27 cellular contexts compared by ENCODE assay signal in genomic region chr3:67637255-67637900, GRCh38.
"Had no signal": no experiment of that assay in that cellular context is flagged by ENCODE, and none has a peak within 500 bp of the region (broad histone marks: within the 10 kb centered on the region; RNA-seq: fewer than 3 reads in every experiment).

No MANE protein-coding gene starts in this region.

- H3K27me3 Mint-ChIP-seq: activated CD4-positive, alpha-beta memory T cell treated with anti-CD3 and anti-CD28 coated beads, Interleukin-2, amount 10 ng/mL, durations not matched to agents 7 days and 5 days; activated CD4-positive, alpha-beta T cell treated with anti-CD3 and anti-CD28 coated beads for 36 hours; brain; central memory CD8-positive, alpha-beta T cell had no signal

- ATAC-seq: activated CD4-positive, alpha-beta T cell treated with anti-CD3 and anti-CD28 coated beads for 36 hours; activated T-cell treated with anti-CD3 and anti-CD28 coated beads, Interleukin-2, amount 50 U/mL, for 72 hours; Panc1; Right ventricle myocardium inferior had no signal

- H3K4me1 ChIP-seq: SJCRH30 had no signal

- H3K9me3 ChIP-seq: SJCRH30, SK-N-SH had no signal

- H3K9me3 Mint-ChIP-seq: activated CD4-positive, alpha-beta memory T cell treated with anti-CD3 and anti-CD28 coated beads, Interleukin-2, amount 10 ng/mL, durations not matched to agents 7 days and 5 days; activated T-cell treated with anti-CD3 and anti-CD28 coated beads, Interleukin-2, amount 50 U/mL, for 72 hours; activated T-helper 2 cell treated with anti-CD3 and anti-CD28 coated beads, Interferon-gamma antibody, Interleukin-2, Interleukin-4, amounts not matched to agents 10 μg/mL and 5 μg/mL and 100 μg/mL, durations not matched to agents 14 hours and 24 hours and 36 hours; brain; central memory CD8-positive, alpha-beta T cell had no signal

- H3K4me2 ChIP-seq: SK-N-SH had no signal

- DNase-seq: activated CD4-positive, alpha-beta memory T cell treated with anti-CD3 and anti-CD28 coated beads, Interleukin-2, amount 10 ng/mL, durations not matched to agents 7 days and 5 days; activated CD4-positive, alpha-beta T cell treated with anti-CD3 and anti-CD28 coated beads for 36 hours; activated CD4-positive, alpha-beta T cell treated with anti-CD3 and anti-CD28 coated beads, Interleukin-2, amount 50 U/mL, for 1 hour; activated CD4-positive, CD25-positive, alpha-beta regulatory T cell; activated gamma-delta T cell treated with Interleukin-2 at 50 U/mL for 16 hours; activated naive CD4-positive, alpha-beta T cell treated with anti-CD3 and anti-CD28 coated beads, Interleukin-2, amount 50 U/mL, for 16 hours; activated T-cell treated with anti-CD3 and anti-CD28 coated beads for 4 hours; activated T-cell treated with anti-CD3 and anti-CD28 coated beads, Interleukin-2, amount 50 U/mL, for 72 hours; amygdala; NCI-H1048; NCI-H146; NCI-H187 treated with DMSO at 0.1 percent for 48 hours; NCI-H2081 treated with DMSO at 0.1 percent for 48 hours; NCI-H226; NCI-H526; NK-92 treated with Interleukin-12 subunit alpha and Interleukin-12 subunit beta, amount 100 ng/mL, for 24 hours; OCI-M1; RPMI8226; SJCRH30; SK-N-SH; T-helper 1 cell had no signal

- H3K27ac Mint-ChIP-seq: activated CD4-positive, alpha-beta memory T cell treated with anti-CD3 and anti-CD28 coated beads, Interleukin-2, amount 10 ng/mL, durations not matched to agents 7 days and 5 days; activated CD4-positive, alpha-beta T cell treated with anti-CD3 and anti-CD28 coated beads for 36 hours; activated T-cell treated with anti-CD3 and anti-CD28 coated beads, Interleukin-2, amount 50 U/mL, for 72 hours; activated T-helper 2 cell treated with anti-CD3 and anti-CD28 coated beads, Interferon-gamma antibody, Interleukin-2, Interleukin-4, amounts not matched to agents 10 μg/mL and 5 μg/mL and 100 μg/mL, durations not matched to agents 14 hours and 24 hours and 36 hours; brain had no signal

- H3K4me3 ChIP-seq: SJCRH30 had no signal

- H3K36me3 Mint-ChIP-seq: brain had no signal

- H3K27ac ChIP-seq: SJCRH30, VCaP had no signal

- H3K36me3 ChIP-seq: SJCRH30 had no signal

- H3K4me3 Mint-ChIP-seq: activated CD4-positive, alpha-beta memory T cell treated with anti-CD3 and anti-CD28 coated beads, Interleukin-2, amount 10 ng/mL, durations not matched to agents 7 days and 5 days; activated CD4-positive, alpha-beta T cell treated with anti-CD3 and anti-CD28 coated beads for 36 hours; activated T-cell treated with anti-CD3 and anti-CD28 coated beads, Interleukin-2, amount 50 U/mL, for 72 hours; brain; central memory CD8-positive, alpha-beta T cell had no signal

- H3K27me3 ChIP-seq: SJCRH30 had no signal
